Comparison of ENCODE assay signal across 8 cellular contexts in the genomic region with DNA sequence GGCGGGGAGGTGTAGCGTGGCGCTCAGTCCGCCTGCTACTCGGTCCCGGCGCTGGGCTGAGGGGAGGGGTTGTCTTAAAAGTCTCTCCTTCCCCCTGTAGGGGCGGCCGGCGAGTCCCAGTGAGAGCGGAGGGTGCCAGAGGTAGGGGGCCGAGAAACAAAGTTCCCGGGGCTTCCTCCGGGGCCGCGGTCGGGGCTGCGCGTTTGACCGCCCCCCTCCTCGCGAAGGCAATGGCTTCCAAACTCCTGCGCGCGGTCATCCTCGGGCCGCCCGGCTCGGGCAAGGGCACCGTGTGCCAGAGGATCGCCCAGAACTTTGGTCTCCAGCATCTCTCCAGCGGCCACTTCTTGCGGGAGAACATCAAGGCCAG. TPM values are rescaled to one million over a fixed set of nuclear protein-coding genes. Genes with fewer than 3 reads are reported as not detected.
A peak's percentile ranks its signal among the peaks of the same experiment; 100 is the strongest.
DNase-seq lines count a peak whose midpoint lies in the region; ATAC-seq and TF ChIP-seq lines count a peak whose summit lies in the region.
"Not testable (repeated sequence)": the region's sequence is repeated elsewhere in the genome, so short reads cannot be mapped to it uniquely, and the experiment has no call there.

A gene (plus strand): TSS at position 26 of the 370 bp plus-strand sequence. CDS start 205 bp downstream, at position 231.

- H3K9ac ChIP-seq in SK-N-MC (ENCODE audit: insufficient read length) = peak within 1 kb of the TSS; percentile 61

- H3K27me3 Mint-ChIP-seq in brain = peaks cover 36% of the 10 kb centered on the region

- intact Hi-C loops in Right ventricle myocardium superior (cut with DNase I) = loop anchor here (5.0 kb wide), 1 partner anchor 64 kb away; no protein-coding TSS in a partner anchor
- intact Hi-C loops in stomach (cut with DNase I; ENCODE audit: low total_unique reads) = not testable (repeated sequence)

- peak within 1 kb of the TSS; percentile 86 to 95 (median 92) for H3K4me3 Mint-ChIP-seq in brain

- not testable (repeated sequence) for H3K36me3 ChIP-seq in SK-N-MC (ENCODE audit: insufficient read depth, low read length); stomach

- H3K4me3 ChIP-seq in SK-N-MC = peak within 1 kb of the TSS; percentile 91
- H3K4me3 ChIP-seq in stomach = peak within 1 kb of the TSS; percentile 71 to 88 (median 84)

- 0 to 2% (median 0%) methylated on average over 7 to 10 of the region's 33 CpGs; no CpG with 5 or more reads in 1 of the 5 donors for WGBS in stomach, 5 donors

- peak; percentile 5 for ATAC-seq in GM21619 (IDR thresholded peaks at IDR 0.05; ENCODE audit: unreplicated experiment)
- ATAC-seq in HG03280 (IDR thresholded peaks at IDR 0.05; ENCODE audit: unreplicated experiment) = peak; percentile 11
- peak; percentile 25 for ATAC-seq in Right ventricle myocardium superior (ENCODE audit: poor library complexity)

- H3K27me3 ChIP-seq in stomach = peaks cover 0 to 32% (median 0%) of the 10 kb centered on the region in 3 donors

- not testable (repeated sequence) for H3K9me3 Mint-ChIP-seq in brain

- H3K36me3 Mint-ChIP-seq in brain = peaks cover 21% of the 10 kb centered on the region

- TF ChIP-seq CTCF in brain (conservative IDR thresholded peaks at IDR 0.05); stomach (IDR thresholded peaks at IDR 0.05): not testable (repeated sequence)

- peaks cover 43% of the 10 kb centered on the region for H3K4me1 Mint-ChIP-seq in brain

- TF ChIP-seq EP300 in stomach (IDR thresholded peaks at IDR 0.05) = not testable (repeated sequence)

- H3K9me3 ChIP-seq in SK-N-MC (ENCODE audit: low read depth, low read length); stomach: not testable (repeated sequence)

- H3K4me1 ChIP-seq in stomach = peaks cover 7 to 58% (median 42%) of the 10 kb centered on the region in 4 donors

- DNase-seq in Daoy (ENCODE audit: low read depth); SK-N-MC (ENCODE audit: low read depth, low spot score); Right ventricle myocardium superior; myocyte (ENCODE audit: low read depth); stomach: not testable (repeated sequence)

- H3K27ac ChIP-seq in SK-N-MC = peak within 1 kb of the TSS; percentile 50; the same call in 1 of the 2 replicates
- H3K27ac ChIP-seq in stomach = peak within 1 kb of the TSS; percentile 82 to 93 (median 89)

- not testable (repeated sequence) for TF ChIP-seq POLR2A in stomach (IDR thresholded peaks at IDR 0.05)

- peak within 1 kb of the TSS; percentile 83 to 97 (median 94) for H3K27ac Mint-ChIP-seq in brain

RNA-seq across cellular contexts. Expression of the gene that starts here (rescaled TPM):
- 7.1 and 12.1 TPM in 2 replicates for total RNA-seq in Daoy (2014; rRNA removed; shearing (Covaris generic))
- 7.2 TPM for polyA plus RNA-seq in brain (ENCODE audit: insufficient read depth, low read depth, low replicate concordance)
- 147 TPM for total RNA-seq in Right ventricle myocardium superior
- 12.5 and 15.1 TPM in 2 replicates for total RNA-seq in myocyte
- polyA plus RNA-seq in myocyte (2012) = 38.3 TPM
- total RNA-seq in stomach = 100 to 1,000 TPM in 2 of 5 donors, 10 to 100 TPM in 3; 26.8 to 108 (median 74.7) TPM
- polyA plus RNA-seq in stomach = 10 to 100 TPM in 2 of 3 donors, 1 to 10 TPM in 1; 9.4 to 15.0 (median 11.1) TPM
